Comparison of ENCODE assay signal across 25 cellular contexts in genomic region chr3:89955141-89955540, GRCh38.
DNase-seq lines count a peak whose midpoint lies in the region; ATAC-seq and TF ChIP-seq lines count a peak whose summit lies in the region.
"Had no signal": no experiment of that assay in that cellular context is flagged by ENCODE, and none has a peak within 500 bp of the region (broad histone marks: within the 10 kb centered on the region; RNA-seq: fewer than 3 reads in every experiment).

No MANE protein-coding gene starts in this region.

- DNase-seq in DMS53 treated with DMSO at 0.1 percent for 48 hours (lab: John Stamatoyannopoulos, UW; ENCODE audit: unreplicated experiment) = peak; percentile 3
- peak; percentile 77 for DNase-seq in NCI-H748 treated with DMSO at 0.1 percent for 48 hours (lab: John Stamatoyannopoulos, UW)
- no peak for DNase-seq in esophagus muscularis mucosa (ENCODE audit: extremely low spot score)
- DNase-seq in nephron progenitor cell = peak; percentile 8
- DNase-seq in C1 segment of cervical spinal cord (lab: John Stamatoyannopoulos, UW) = no peak
- DNase-seq in posterior vena cava (ENCODE audit: low spot score) = no peak
- DNase-seq in activated T-cell treated with anti-CD3 and anti-CD28 coated beads for 4 hours = no peak
- DNase-seq: activated CD8-positive, alpha-beta T cell treated with anti-CD3 and anti-CD28 coated beads, Interleukin-2, amount 10 ng/mL, durations not matched to agents 7 days and 5 days; activated effector memory CD4-positive, alpha-beta T cell treated with anti-CD3 and anti-CD28 coated beads, Interleukin-2, amount 50 U/mL, for 16 hours; body of pancreas; Calu3; cerebellar nuclear complex; glutamatergic neuron; lower lobe of right lung; NCI-H1048; NCI-H2029 treated with DMSO at 0.1 percent for 48 hours; NCI-H2227 treated with DMSO at 0.1 percent for 48 hours; NCI-H526 treated with DMSO at 0.1 percent for 48 hours; OCI-M1; stimulated activated naive CD4-positive, alpha-beta T cell; upper lobe of right lung had no signal

- H3K4me3 Mint-ChIP-seq in nephron progenitor cell = no peak overlapping the region
- H3K4me3 Mint-ChIP-seq: activated CD8-positive, alpha-beta T cell treated with anti-CD3 and anti-CD28 coated beads, Interleukin-2, amount 10 ng/mL, durations not matched to agents 7 days and 5 days; neural crest cell had no signal

- no peak for TF ChIP-seq EP300 in esophagus muscularis mucosa (IDR thresholded peaks at IDR 0.05)

- H3K9me3 ChIP-seq in esophagus muscularis mucosa = no peaks in the 10 kb centered on the region
- H3K9me3 ChIP-seq: body of pancreas, lower lobe of right lung, suprapubic skin, upper lobe of right lung had no signal

- peaks cover 37% of the 10 kb centered on the region for H3K4me1 Mint-ChIP-seq in nephron progenitor cell
- H3K4me1 Mint-ChIP-seq: neural crest cell had no signal

- no peaks in the 10 kb centered on the region for H3K27me3 ChIP-seq in esophagus muscularis mucosa
- H3K27me3 ChIP-seq: body of pancreas, suprapubic skin, upper lobe of right lung had no signal

- ATAC-seq in HG03442 (IDR thresholded peaks at IDR 0.05; ENCODE audit: unreplicated experiment) = no peak
- ATAC-seq: activated CD8-positive, alpha-beta T cell treated with anti-CD3 and anti-CD28 coated beads, Interleukin-2, amount 10 ng/mL, durations not matched to agents 7 days and 5 days; body of pancreas; lower lobe of right lung; upper lobe of right lung had no signal

- peaks cover 19% of the 10 kb centered on the region for H3K9me3 Mint-ChIP-seq in nephron progenitor cell

- peak overlapping the region in 3 of 4 donors; percentile 10 to 31 (median 27) for H3K27ac ChIP-seq in esophagus muscularis mucosa (replicated peaks in 1 of 4)
- H3K27ac ChIP-seq: body of pancreas, lower lobe of right lung, suprapubic skin, upper lobe of right lung had no signal

- no peaks in the 10 kb centered on the region for H3K27me3 Mint-ChIP-seq in nephron progenitor cell (ENCODE audit: low read depth, poor library complexity)
- H3K27me3 Mint-ChIP-seq: progenitor cell of endocrine pancreas had no signal

- no peak overlapping the region for H3K4me3 ChIP-seq in esophagus muscularis mucosa
- H3K4me3 ChIP-seq: body of pancreas, lower lobe of right lung, suprapubic skin, upper lobe of right lung had no signal

- peaks cover 0 to 43% (median 22%) of the 10 kb centered on the region in 4 donors for H3K4me1 ChIP-seq in esophagus muscularis mucosa
- H3K4me1 ChIP-seq: body of pancreas, lower lobe of right lung, suprapubic skin, upper lobe of right lung had no signal

- intact Hi-C loops in esophagus muscularis mucosa (cut with DNase I) (no loop called here), posterior vena cava (cut with DNase I) (loop anchor here in 1 of 2 donors (10.0 kb wide), 1 partner anchor 110 kb away; no protein-coding TSS in a partner anchor)

- TF ChIP-seq CTCF in esophagus muscularis mucosa (IDR thresholded peaks at IDR 0.05) (peak in 1 of 3 experiments; percentile 13), nephron progenitor cell (IDR thresholded peaks at IDR 0.05) (peak; percentile 7)

- H3K27ac Mint-ChIP-seq in nephron progenitor cell = peak overlapping the region; percentile 79
- H3K27ac Mint-ChIP-seq: activated CD8-positive, alpha-beta T cell treated with anti-CD3 and anti-CD28 coated beads, Interleukin-2, amount 10 ng/mL, durations not matched to agents 7 days and 5 days; progenitor cell of endocrine pancreas had no signal

- TF ChIP-seq POLR2A in esophagus muscularis mucosa (IDR thresholded peaks at IDR 0.05; ENCODE audit: low read depth) = no peak

- no peaks in the 10 kb centered on the region for H3K36me3 ChIP-seq in esophagus muscularis mucosa
- H3K36me3 ChIP-seq: lower lobe of right lung, suprapubic skin, upper lobe of right lung had no signal

- H3K36me3 Mint-ChIP-seq in nephron progenitor cell (ENCODE audit: low read depth) = peaks cover 5% of the 10 kb centered on the region

Comparison
In these comparisons a context has a peak if more than half of its experiments do, and no peak if none do; other contexts are left out.
1. DNase-seq: peak in DMS53 treated with DMSO at 0.1 percent for 48 hours (single experiment), NCI-H748 treated with DMSO at 0.1 percent for 48 hours (single experiment) and nephron progenitor cell (single experiment); none in esophagus muscularis mucosa (single experiment), C1 segment of cervical spinal cord (0 of 14), posterior vena cava (single experiment) and activated T-cell treated with anti-CD3 and anti-CD28 coated beads for 4 hours (single experiment).